In genomic region chr6:2021713-2022125, GRCh38 we compare ENCODE assay signal across 8 cellular contexts.
A peak's percentile ranks its signal among the peaks of the same experiment; 100 is the strongest.
DNase-seq lines count a peak whose midpoint lies in the region; TF ChIP-seq lines count a peak whose summit lies in the region.

No MANE protein-coding gene starts in this region.

- CTCF ChIA-PET in activated naive CD4-positive, alpha-beta T cell treated with anti-CD3 and anti-CD28 coated beads, Interleukin-2, amount 10 ng/mL, durations not matched to agents 7 days and 5 days (lab: Charles Lee), result no interaction called here

- peaks cover 3% of the 10 kb centered on the region for H3K9me3 Mint-ChIP-seq in mesothelial cell of epicardium
- H3K9me3 Mint-ChIP-seq in activated naive CD4-positive, alpha-beta T cell treated with anti-CD3 and anti-CD28 coated beads, Interleukin-2, amount 10 ng/mL, durations not matched to agents 7 days and 5 days, result no peaks in the 10 kb centered on the region

- no peaks in the 10 kb centered on the region for H3K27me3 ChIP-seq in H7 (ENCODE audit: control insufficient read depth, insufficient read depth, low read length)

- peaks cover 4% of the 10 kb centered on the region for H3K36me3 Mint-ChIP-seq in mesothelial cell of epicardium
- no peaks in the 10 kb centered on the region for H3K36me3 Mint-ChIP-seq in activated naive CD4-positive, alpha-beta T cell treated with anti-CD3 and anti-CD28 coated beads, Interleukin-2, amount 10 ng/mL, durations not matched to agents 7 days and 5 days

- no peak for TF ChIP-seq CTCF in mesothelial cell of epicardium (IDR thresholded peaks at IDR 0.05; ENCODE audit: unreplicated experiment)

- no peaks in the 10 kb centered on the region for H3K36me3 ChIP-seq in H7 (replicated peaks; ENCODE audit: control insufficient read depth, insufficient read depth, low read length)

- no peak overlapping the region for H3K4me3 Mint-ChIP-seq in mesothelial cell of epicardium
- H3K4me3 Mint-ChIP-seq in activated naive CD4-positive, alpha-beta T cell treated with anti-CD3 and anti-CD28 coated beads, Interleukin-2, amount 10 ng/mL, durations not matched to agents 7 days and 5 days, result no peak overlapping the region

- peaks cover 25% of the 10 kb centered on the region for H3K4me1 Mint-ChIP-seq in mesothelial cell of epicardium
- peaks cover 14% of the 10 kb centered on the region for H3K4me1 Mint-ChIP-seq in activated naive CD4-positive, alpha-beta T cell treated with anti-CD3 and anti-CD28 coated beads, Interleukin-2, amount 10 ng/mL, durations not matched to agents 7 days and 5 days

- peak; percentile 91 for DNase-seq in GM04504 (ENCODE audit: low read depth)
- DNase-seq in NCI-H510A (lab: John Stamatoyannopoulos, UW), result peak; percentile 27
- peak; percentile 95 for DNase-seq in fibroblast of gingiva (ENCODE audit: low read depth)
- peak; percentile 21 for DNase-seq in putamen (ENCODE audit: low spot score)
- DNase-seq in H7, result no peak
- DNase-seq in mesothelial cell of epicardium (ENCODE audit: low spot score in 2 of 2, unreplicated experiment in 2 of 2), result no peak
- no peak for DNase-seq in activated naive CD4-positive, alpha-beta T cell treated with anti-CD3 and anti-CD28 coated beads, Interleukin-2, amount 10 ng/mL, durations not matched to agents 7 days and 5 days
- DNase-seq in iPS-NIHi7 (ENCODE audit: extremely low spot score), result no peak

- no peak overlapping the region for H3K4me3 ChIP-seq in H7 (ENCODE audit: insufficient read depth, low read depth, low read length)

- H3K27ac Mint-ChIP-seq in mesothelial cell of epicardium, result no peak overlapping the region
- no peak overlapping the region for H3K27ac Mint-ChIP-seq in activated naive CD4-positive, alpha-beta T cell treated with anti-CD3 and anti-CD28 coated beads, Interleukin-2, amount 10 ng/mL, durations not matched to agents 7 days and 5 days

- H3K27me3 Mint-ChIP-seq in mesothelial cell of epicardium (ENCODE audit: low read depth), result peaks cover 7% of the 10 kb centered on the region
- H3K27me3 Mint-ChIP-seq in activated naive CD4-positive, alpha-beta T cell treated with anti-CD3 and anti-CD28 coated beads, Interleukin-2, amount 10 ng/mL, durations not matched to agents 7 days and 5 days, result no peaks in the 10 kb centered on the region

Comparison
In these comparisons a context has a peak if more than half of its experiments do, and no peak if none do; other contexts are left out.
1. DNase-seq: peak in GM04504 (single experiment), NCI-H510A (single experiment), fibroblast of gingiva (single experiment) and putamen (single experiment); none in H7 (single experiment), mesothelial cell of epicardium (0 of 2), activated naive CD4-positive, alpha-beta T cell treated with anti-CD3 and anti-CD28 coated beads, Interleukin-2, amount 10 ng/mL, durations not matched to agents 7 days and 5 days (single experiment) and iPS-NIHi7 (single experiment).